ENCODE assay signal across 34 cellular contexts in the genomic region with DNA sequence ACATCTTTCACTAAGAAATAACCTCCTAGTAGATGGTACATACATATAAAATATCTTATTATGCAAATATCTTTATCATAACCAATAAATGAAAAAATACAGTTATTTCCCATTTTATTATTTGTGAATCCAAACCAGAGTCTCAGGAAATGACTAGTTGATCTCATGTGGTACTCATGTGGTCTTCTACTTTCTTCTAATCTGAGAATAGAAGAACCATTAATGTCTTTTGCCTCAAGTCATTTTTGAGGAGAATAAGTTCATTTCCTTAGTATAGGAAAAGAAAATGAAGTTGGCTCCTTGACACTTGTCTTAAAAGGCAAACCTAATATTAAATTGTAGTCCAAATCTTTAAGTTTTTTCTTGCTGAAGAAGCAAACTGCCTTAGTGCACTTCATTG.
"Had no signal": no experiment of that assay in that cellular context is flagged by ENCODE, and none has a peak within 500 bp of the region (broad histone marks: within the 10 kb centered on the region; RNA-seq: fewer than 3 reads in every experiment).

No MANE protein-coding gene starts in this region.

- H3K4me3 ChIP-seq: MG63 had no signal

- H3K9me3 ChIP-seq: MG63 had no signal

- DNase-seq: Karpas-422, KG1, MG63, MM.1S, MV-4-11, NCI-H1048, NCI-H1092, NCI-H1092 treated with DMSO at 0.1 percent for 48 hours, NCI-H1105, NCI-H1105 treated with DMSO at 0.1 percent for 48 hours, NCI-H1417, NCI-H1417 treated with DMSO at 0.1 percent for 48 hours, NCI-H1436, NCI-H1436 treated with DMSO at 0.1 percent for 48 hours, NCI-H146, NCI-H1694, NCI-H1694 treated with DMSO at 0.1 percent for 48 hours, NCI-H187, NCI-H187 treated with DMSO at 0.1 percent for 48 hours, NCI-H1930, NCI-H2029, NCI-H2029 treated with DMSO at 0.1 percent for 48 hours, NCI-H2081, NCI-H2081 treated with DMSO at 0.1 percent for 48 hours, NCI-H2107, NCI-H2171, NCI-H2171 treated with DMSO at 0.1 percent for 48 hours, NCI-H2227 treated with DMSO at 0.1 percent for 48 hours, NCI-H226, NCI-H345, NCI-H446, NCI-H446 treated with DMSO at 0.1 percent for 48 hours, NCI-H510A had no signal

- H3K27ac ChIP-seq: KMS-11 had no signal

- H3K9ac ChIP-seq: KMS-11 had no signal

- H3K27me3 ChIP-seq: MG63 had no signal

- H3K36me3 ChIP-seq: MG63 had no signal
